In genomic region chr13:106597759-106598395, GRCh38 we compare ENCODE assay signal across 21 cellular contexts. TPM values are rescaled to one million over a fixed set of nuclear protein-coding genes. Genes with fewer than 3 reads are reported as not detected.
A peak's percentile ranks its signal among the peaks of the same experiment; 100 is the strongest.
DNase-seq lines count a peak whose midpoint lies in the region; ATAC-seq and TF ChIP-seq lines count a peak whose summit lies in the region.
"Had no signal": no experiment of that assay in that cellular context is flagged by ENCODE, and none has a peak within 500 bp of the region (broad histone marks: within the 10 kb centered on the region; RNA-seq: fewer than 3 reads in every experiment).

No MANE protein-coding gene starts in this region.

- no peaks in the 10 kb centered on the region for H3K36me3 ChIP-seq in HEK293 (ENCODE audit: control insufficient read depth in 2 of 2, insufficient read depth in 1 of 2, low read length in 2 of 2)

- ATAC-seq in GM18861 (IDR thresholded peaks at IDR 0.05; ENCODE audit: unreplicated experiment): no peak
- ATAC-seq: Panc1, SK-N-SH treated with all-trans-retinoic acid at 6 μM for 48 hours had no signal

- POLR2A ChIA-PET in HEK293 (lab: Yijun Ruan, JAX): no interaction called here

- no peaks in the 10 kb centered on the region for H3K9me3 ChIP-seq in HEK293 (ENCODE audit: control insufficient read depth, insufficient read depth, low read depth, low read length)

- H3K4me3 ChIP-seq in HEK293 (ENCODE audit: low read depth, low read length): no peak overlapping the region

- DNase-seq in DMS53 (lab: John Stamatoyannopoulos, UW): peak; percentile 16
- peak; percentile 86 for DNase-seq in NCI-H510A treated with DMSO at 0.1 percent for 48 hours (lab: John Stamatoyannopoulos, UW)
- no peak for DNase-seq in NCI-H774 (lab: John Stamatoyannopoulos, UW)
- DNase-seq in MV-4-11 (lab: John Stamatoyannopoulos, UW): no peak
- DNase-seq: Calu3; CD8-positive, alpha-beta memory T cell; DMS153; H7; KBM-7; MM.1S; NCI-H1092 treated with DMSO at 0.1 percent for 48 hours; NCI-H146; NCI-H2029 treated with DMSO at 0.1 percent for 48 hours; NCI-H82 had no signal

- no peak for TF ChIP-seq CTCF in HEK293 (tag by site-specific recombination; IDR thresholded peaks at IDR 0.05)

- peaks cover 5% of the 10 kb centered on the region; the same call in 1 of the 2 replicates for H3K4me1 ChIP-seq in HEK293 (ENCODE audit: control insufficient read depth, insufficient read depth, low read length)

- H3K27ac ChIP-seq in HEK293 (ENCODE audit: extremely low read depth, low read depth, low read length) (no peak overlapping the region), temporal lobe (ENCODE audit: low read depth, low read length) (peak overlapping the region; percentile 28)
- H3K27ac ChIP-seq: C4-2B, HL-60 had no signal

- CTCF ChIA-PET in HEK293 (lab: Yijun Ruan, JAX): no interaction called here

TF ChIP-seq in HEK293, 187 proteins besides CTCF, POLR2A, EP300 and RAD21:
- TF ChIP-seq ZIC2 (tag by site-specific recombination; IDR thresholded peaks at IDR 0.05) (0 out of 2 replicates have a peak, but pooled peaks have one; percentile 23), GLI4 (tag by site-specific recombination; IDR thresholded peaks at IDR 0.05) (no peak)

RNA-seq across cellular contexts. Expression of gene ARGLU1, which starts 29.9 kb away (rescaled TPM):
- 108 TPM for total RNA-seq in temporal lobe

Comparison
In these comparisons a context has a peak if more than half of its experiments do, and no peak if none do; other contexts are left out.
1. DNase-seq: peak in DMS53 (single experiment) and NCI-H510A treated with DMSO at 0.1 percent for 48 hours (single experiment); none in NCI-H774 (single experiment) and MV-4-11 (single experiment).